In the genomic region with DNA sequence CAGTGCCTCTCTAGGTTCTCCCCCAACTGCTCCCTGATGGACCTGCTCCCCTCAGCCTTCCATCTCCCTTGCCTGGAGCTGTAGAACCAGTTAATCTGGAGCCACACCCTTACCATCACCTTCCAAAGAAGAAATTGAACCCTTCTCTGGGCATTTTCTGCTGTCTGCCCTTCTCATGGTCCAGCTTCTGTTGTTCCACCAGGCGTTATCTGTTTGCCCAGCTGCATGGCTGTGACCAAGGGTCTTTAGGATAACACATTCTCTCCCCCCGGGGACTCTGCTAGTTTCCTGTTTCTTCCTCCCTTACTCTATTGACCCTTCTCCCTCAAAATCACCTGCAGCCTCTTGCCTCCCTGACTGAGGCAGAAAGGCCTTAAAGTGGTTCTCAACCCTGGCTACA, we compare ENCODE assay signal across 17 cellular contexts. TPM values are rescaled to one million over a fixed set of nuclear protein-coding genes. Genes with fewer than 3 reads are reported as not detected.
DNase-seq lines count a peak whose midpoint lies in the region; TF ChIP-seq lines count a peak whose summit lies in the region.
"Had no signal": no experiment of that assay in that cellular context is flagged by ENCODE, and none has a peak within 500 bp of the region (broad histone marks: within the 10 kb centered on the region; RNA-seq: fewer than 3 reads in every experiment).

No MANE protein-coding gene starts in this region.

- WGBS in smooth muscle cell (ENCODE audit: low lambda C conversion rate) = 82% methylated on average over 2 of the region's 2 CpGs

- peaks cover 19% of the 10 kb centered on the region for H3K4me1 ChIP-seq in osteoblast (ENCODE audit: insufficient read depth, low read length)
- peaks cover 14% of the 10 kb centered on the region for H3K4me1 ChIP-seq in smooth muscle cell (ENCODE audit: low read depth)

- peak; percentile 53 for DNase-seq in activated CD4-positive, alpha-beta T cell treated with anti-CD3 and anti-CD28 coated beads, Interleukin-2, amount 10 ng/mL, durations not matched to agents 24 days and 14 days
- DNase-seq in activated CD4-positive, alpha-beta T cell treated with anti-CD3 and anti-CD28 coated beads for 48 hours = no peak
- DNase-seq in OCI-M1 (lab: John Stamatoyannopoulos, UW) (peak; percentile 5), erythroblast (lab: John Stamatoyannopoulos, UW) (peak; percentile 48 to 64), osteoblast (ENCODE audit: insufficient read length, low spot score, missing footprints) (peak; percentile 22), smooth muscle cell (lab: John Stamatoyannopoulos, UW; ENCODE audit: unreplicated experiment) (no peak), NCI-H1436 (lab: John Stamatoyannopoulos, UW) (no peak), NCI-H1436 treated with DMSO at 0.1 percent for 48 hours (lab: John Stamatoyannopoulos, UW) (no peak)
- DNase-seq: C1 segment of cervical spinal cord, DMS153, HCEC 1CT, MV-4-11, NCI-H1694, NCI-H446, NCI-H82, SHP77 treated with DMSO at 0.1 percent for 48 hours had no signal

- H3K27me3 Mint-ChIP-seq in activated CD4-positive, alpha-beta T cell treated with anti-CD3 and anti-CD28 coated beads, Interleukin-2, amount 10 ng/mL, durations not matched to agents 24 days and 14 days = peaks cover 36% of the 10 kb centered on the region

- H3K4me3 Mint-ChIP-seq in activated CD4-positive, alpha-beta T cell treated with anti-CD3 and anti-CD28 coated beads, Interleukin-2, amount 10 ng/mL, durations not matched to agents 24 days and 14 days = no peak overlapping the region

- H3K27ac Mint-ChIP-seq in activated CD4-positive, alpha-beta T cell treated with anti-CD3 and anti-CD28 coated beads, Interleukin-2, amount 10 ng/mL, durations not matched to agents 24 days and 14 days = no peak overlapping the region

- H3K9me3 ChIP-seq in osteoblast (ENCODE audit: low read depth, low read length) = no peaks in the 10 kb centered on the region
- no peaks in the 10 kb centered on the region for H3K9me3 ChIP-seq in smooth muscle cell (replicated peaks; ENCODE audit: low read depth)

- H3K79me2 ChIP-seq in osteoblast (ENCODE audit: insufficient read depth, low read length) (no peaks in the 10 kb centered on the region), smooth muscle cell (ENCODE audit: low read depth) (no peaks in the 10 kb centered on the region)

- H3K4me2 ChIP-seq in osteoblast (ENCODE audit: insufficient read depth, low read length) = no peak overlapping the region
- H3K4me2 ChIP-seq in smooth muscle cell = no peak overlapping the region

- intact Hi-C loops in activated CD4-positive, alpha-beta T cell treated with anti-CD3 and anti-CD28 coated beads, Interleukin-2, amount 10 ng/mL, durations not matched to agents 24 days and 14 days (cut with micrococcal nuclease) = no loop called here

- H2AFZ ChIP-seq in osteoblast (ENCODE audit: low read length) (no peak overlapping the region), smooth muscle cell (ENCODE audit: low read depth) (no peak overlapping the region)

- H3K4me3 ChIP-seq in osteoblast (ENCODE audit: insufficient read depth, low read length) (no peak overlapping the region), smooth muscle cell (no peak overlapping the region)

- H3K9me3 Mint-ChIP-seq in activated CD4-positive, alpha-beta T cell treated with anti-CD3 and anti-CD28 coated beads, Interleukin-2, amount 10 ng/mL, durations not matched to agents 24 days and 14 days = no peaks in the 10 kb centered on the region

- no peak for TF ChIP-seq POLR2A in erythroblast (IDR thresholded peaks at IDR 0.05; ENCODE audit: low read length)

- no peak for TF ChIP-seq CTCF in osteoblast (IDR thresholded peaks at IDR 0.05; ENCODE audit: extremely low read depth, low read depth, low read length)
- no peak for TF ChIP-seq CTCF in smooth muscle cell (IDR thresholded peaks at IDR 0.05; ENCODE audit: borderline replicate concordance, insufficient read depth, poor library complexity, severe bottlenecking)

- H3K27ac ChIP-seq in osteoblast (ENCODE audit: low read depth, low read length) (no peak overlapping the region), smooth muscle cell (ENCODE audit: low read depth) (no peak overlapping the region)

- H3K9ac ChIP-seq in smooth muscle cell (ENCODE audit: low read depth) = no peak overlapping the region

- H4K20me1 ChIP-seq in osteoblast (ENCODE audit: insufficient read depth, low read length) = no peaks in the 10 kb centered on the region
- no peaks in the 10 kb centered on the region for H4K20me1 ChIP-seq in smooth muscle cell (ENCODE audit: low read depth)

- peaks cover 12% of the 10 kb centered on the region for H3K4me1 Mint-ChIP-seq in activated CD4-positive, alpha-beta T cell treated with anti-CD3 and anti-CD28 coated beads, Interleukin-2, amount 10 ng/mL, durations not matched to agents 24 days and 14 days

- no peaks in the 10 kb centered on the region for H3K36me3 Mint-ChIP-seq in activated CD4-positive, alpha-beta T cell treated with anti-CD3 and anti-CD28 coated beads, Interleukin-2, amount 10 ng/mL, durations not matched to agents 24 days and 14 days (ENCODE audit: low read depth)

- H3F3A ChIP-seq in smooth muscle cell (ENCODE audit: low read depth) = no peaks in the 10 kb centered on the region

- H3K27me3 ChIP-seq in osteoblast (ENCODE audit: insufficient read depth, low read length) (no peaks in the 10 kb centered on the region), smooth muscle cell (ENCODE audit: low read depth) (peaks cover 23% of the 10 kb centered on the region)

- H3K36me3 ChIP-seq in osteoblast (ENCODE audit: insufficient read depth, low read length) = no peaks in the 10 kb centered on the region
- H3K36me3 ChIP-seq in smooth muscle cell (ENCODE audit: low read depth) = no peaks in the 10 kb centered on the region

RNA-seq across cellular contexts. Expression of gene ANKRD53, which starts 3.2 kb away (rescaled TPM):
- total RNA-seq in activated CD4-positive, alpha-beta T cell treated with anti-CD3 and anti-CD28 coated beads, Interleukin-2, amount 10 ng/mL, durations not matched to agents 24 days and 14 days = not detected in 2 replicates
- 0.88 and 1.1 TPM in 2 replicates for total RNA-seq in osteoblast
- total RNA-seq in smooth muscle cell = 1.9 TPM in 1 of 2 replicates, not detected in the other
- 1.3 and 1.7 TPM in 2 replicates for polyA plus RNA-seq in smooth muscle cell
- total RNA-seq: A172 had no signal

RNA-seq across cellular contexts. Expression of gene TEX261, which starts 19.4 kb away (rescaled TPM):
- 81.7 and 88.8 TPM in 2 replicates for total RNA-seq in activated CD4-positive, alpha-beta T cell treated with anti-CD3 and anti-CD28 coated beads, Interleukin-2, amount 10 ng/mL, durations not matched to agents 24 days and 14 days
- total RNA-seq in osteoblast = 30.0 and 36.8 TPM in 2 replicates
- total RNA-seq in smooth muscle cell = 35.2 and 43.5 TPM in 2 replicates
- polyA plus RNA-seq in smooth muscle cell = 28.7 and 29.3 TPM in 2 replicates

RNA-seq across cellular contexts. Expression of gene ATP6V1B1, which starts 39.5 kb away (rescaled TPM):
- total RNA-seq in activated CD4-positive, alpha-beta T cell treated with anti-CD3 and anti-CD28 coated beads, Interleukin-2, amount 10 ng/mL, durations not matched to agents 24 days and 14 days = not detected in 2 replicates
- 0.88 and 2.5 TPM in 2 replicates for total RNA-seq in osteoblast
- not detected in 2 replicates for total RNA-seq in smooth muscle cell
- 0.59 and 2.0 TPM in 2 replicates for polyA plus RNA-seq in smooth muscle cell

Comparison
In these comparisons a context has a peak if more than half of its experiments do, and no peak if none do; other contexts are left out.
1. DNase-seq: peak in activated CD4-positive, alpha-beta T cell treated with anti-CD3 and anti-CD28 coated beads, Interleukin-2, amount 10 ng/mL, durations not matched to agents 24 days and 14 days (single experiment), OCI-M1 (single experiment), erythroblast (2 of 2) and osteoblast (single experiment); none in activated CD4-positive, alpha-beta T cell treated with anti-CD3 and anti-CD28 coated beads for 48 hours (single experiment), smooth muscle cell (single experiment), NCI-H1436 (single experiment) and NCI-H1436 treated with DMSO at 0.1 percent for 48 hours (single experiment).